In genomic region chr6:105755885-105756284, GRCh38 we compare ENCODE assay signal across 15 cellular contexts.
"Had no signal": no experiment of that assay in that cellular context is flagged by ENCODE, and none has a peak within 500 bp of the region (broad histone marks: within the 10 kb centered on the region; RNA-seq: fewer than 3 reads in every experiment).

No MANE protein-coding gene starts in this region.

- H3K36me3 Mint-ChIP-seq: activated naive CD8-positive, alpha-beta T cell treated with anti-CD3 and anti-CD28 coated beads for 36 hours had no signal

- H3K27ac Mint-ChIP-seq: activated naive CD4-positive, alpha-beta T cell treated with anti-CD3 and anti-CD28 coated beads, Interleukin-2, amount 10 ng/mL, durations not matched to agents 7 days and 5 days; activated naive CD8-positive, alpha-beta T cell treated with anti-CD3 and anti-CD28 coated beads for 36 hours had no signal

- H3K4me3 Mint-ChIP-seq: activated naive CD4-positive, alpha-beta T cell treated with anti-CD3 and anti-CD28 coated beads, Interleukin-2, amount 10 ng/mL, durations not matched to agents 7 days and 5 days; activated naive CD8-positive, alpha-beta T cell treated with anti-CD3 and anti-CD28 coated beads for 36 hours had no signal

- DNase-seq: activated CD4-positive, CD25-positive, alpha-beta regulatory T cell; activated gamma-delta T cell treated with Interleukin-2 at 50 U/mL for 16 hours; activated naive CD4-positive, alpha-beta T cell treated with anti-CD3 and anti-CD28 coated beads, Interleukin-2, amount 10 ng/mL, durations not matched to agents 7 days and 5 days; activated naive CD8-positive, alpha-beta T cell treated with anti-CD3 and anti-CD28 coated beads for 36 hours; activated T-cell treated with anti-CD3 and anti-CD28 coated beads for 4 hours; brain microvascular endothelial cell; KG1; NCI-H1048; NCI-H146; NCI-H187 treated with DMSO at 0.1 percent for 48 hours; NCI-H2081 treated with DMSO at 0.1 percent for 48 hours; NCI-H446; NCI-H524; PC-9; SIG-M5 had no signal

- H3K27me3 Mint-ChIP-seq: activated naive CD4-positive, alpha-beta T cell treated with anti-CD3 and anti-CD28 coated beads, Interleukin-2, amount 10 ng/mL, durations not matched to agents 7 days and 5 days had no signal

- H3K9me3 Mint-ChIP-seq: activated naive CD8-positive, alpha-beta T cell treated with anti-CD3 and anti-CD28 coated beads for 36 hours had no signal
